ENCODE assay signal across 9 cellular contexts in genomic region chr16:66916518-66916917, GRCh38. TPM values are rescaled to one million over a fixed set of nuclear protein-coding genes. Genes with fewer than 3 reads are reported as not detected.
"Had no signal": no experiment of that assay in that cellular context is flagged by ENCODE, and none has a peak within 500 bp of the region (broad histone marks: within the 10 kb centered on the region; RNA-seq: fewer than 3 reads in every experiment).

No MANE protein-coding gene starts in this region.

- ATAC-seq: GM12878 had no signal

- DNase-seq: GDM1, GF-D8 had no signal

- FAIRE-seq: G401.6, GM12878, GM12891, GM12892, GM18507, GM19239 had no signal

- H3K4me3 ChIP-seq: GM12878 had no signal

RNA-seq across cellular contexts. Expression of gene CDH16, which starts 2.2 kb away (rescaled TPM):
- total RNA-seq: G401, GM12878 had no signal

RNA-seq across cellular contexts. Expression of gene RRAD, which starts 8.8 kb away (rescaled TPM):
- total RNA-seq: G401 had no signal
